ENCODE assay signal across 1 cellular context in genomic region chr2:174486614-174487535, GRCh38.
A peak's percentile ranks its signal among the peaks of the same experiment; 100 is the strongest.
TF ChIP-seq lines count a peak whose summit lies in the region.

Gene GPR155 (minus strand): TSS chr2:174487029. CDS start chr2:174481956, 5,073 bp downstream.

TF ChIP-seq in HEK293, 187 proteins besides CTCF, POLR2A, EP300 and RAD21 (continued from another document):
- TF ChIP-seq ZNF704 (tag by site-specific recombination; IDR thresholded peaks at IDR 0.05) (no peak), ZNF449 (tag by site-specific recombination; IDR thresholded peaks at IDR 0.05) (no peak; the same call in 1 of the 2 replicates), ZNF404 (tag by site-specific recombination; IDR thresholded peaks at IDR 0.05) (no peak), ZNF423 (tag by site-specific recombination; IDR thresholded peaks at IDR 0.05) (no peak), ZNF335 (tag by site-specific recombination; conservative IDR thresholded peaks at IDR 0.05) (peak; percentile 71), ZNF792 (tag by site-specific recombination; IDR thresholded peaks at IDR 0.05) (no peak), ZNF621 (tag by site-specific recombination; IDR thresholded peaks at IDR 0.05) (no peak), ZNF707 (tag by site-specific recombination; IDR thresholded peaks at IDR 0.05) (no peak), SCRT2 (tag by site-specific recombination; IDR thresholded peaks at IDR 0.05) (peak; percentile 89), TCF7L2 (IDR thresholded peaks at IDR 0.05; ENCODE audit: borderline replicate concordance, low read depth, low read length) (no peak), ZNF114 (tag by site-specific recombination; IDR thresholded peaks at IDR 0.05) (no peak), IKZF3 (tag by site-specific recombination; IDR thresholded peaks at IDR 0.05) (peak; percentile 54), ZNF571 (tag by site-specific recombination; IDR thresholded peaks at IDR 0.05) (no peak), AEBP2 (tag by site-specific recombination; IDR thresholded peaks at IDR 0.05; ENCODE audit: borderline replicate concordance) (no peak), ZNF561 (tag by site-specific recombination; IDR thresholded peaks at IDR 0.05; ENCODE audit: borderline replicate concordance) (no peak), INSM2 (tag by site-specific recombination; IDR thresholded peaks at IDR 0.05) (no peak), ELK4 (IDR thresholded peaks at IDR 0.05; ENCODE audit: borderline replicate concordance, low read depth, low read length) (no peak), TRIM28 (IDR thresholded peaks at IDR 0.05; ENCODE audit: borderline replicate concordance, low read length) (no peak), ZBTB20 (tag by site-specific recombination; IDR thresholded peaks at IDR 0.05) (peak; percentile 93), ZNF76 (tag by site-specific recombination; IDR thresholded peaks at IDR 0.05; ENCODE audit: borderline replicate concordance, low read depth) (0 out of 2 replicates have a peak, but pooled peaks have one; percentile 10), ZNF248 (tag by site-specific recombination; IDR thresholded peaks at IDR 0.05) (no peak), ZNF155 (tag by site-specific recombination; IDR thresholded peaks at IDR 0.05) (no peak), ZNF670 (tag by site-specific recombination; IDR thresholded peaks at IDR 0.05; ENCODE audit: low read depth) (no peak), ZNF585B (tag by site-specific recombination; IDR thresholded peaks at IDR 0.05) (no peak), SP2 (tag by site-specific recombination; IDR thresholded peaks at IDR 0.05) (peak; percentile 75), ZFP41 (tag by site-specific recombination; IDR thresholded peaks at IDR 0.05; ENCODE audit: borderline replicate concordance) (no peak), HIC1 (tag by site-specific recombination; IDR thresholded peaks at IDR 0.05) (peak; percentile 88), OSR2 (tag by site-specific recombination; IDR thresholded peaks at IDR 0.05) (no peak; the same call in 1 of the 2 replicates), PATZ1 (tag by site-specific recombination; IDR thresholded peaks at IDR 0.05) (peak; percentile 25), MYNN (tag by site-specific recombination; IDR thresholded peaks at IDR 0.05; ENCODE audit: borderline replicate concordance) (no peak), ZNF354C (tag by site-specific recombination; IDR thresholded peaks at IDR 0.05; ENCODE audit: borderline replicate concordance, low read depth) (no peak), ZNF830 (tag by site-specific recombination; IDR thresholded peaks at IDR 0.05; ENCODE audit: low read depth) (no peak), ZBTB26 (tag by site-specific recombination; optimal IDR thresholded peaks at IDR 0.05) (peak; percentile 43), ZFP37 (tag by site-specific recombination; IDR thresholded peaks at IDR 0.05) (no peak), ZBTB6 (tag by site-specific recombination; IDR thresholded peaks at IDR 0.05) (no peak), ZNF510 (tag by site-specific recombination; IDR thresholded peaks at IDR 0.05; ENCODE audit: insufficient replicate concordance) (no peak), ZSCAN18 (tag by site-specific recombination; IDR thresholded peaks at IDR 0.05) (no peak), ZBTB7A (tag by site-specific recombination; IDR thresholded peaks at IDR 0.05; ENCODE audit: low read depth) (no peak)
